In genomic region chr15:40282144-40282869, GRCh38 we compare ENCODE assay signal across 1 cellular context.
TF ChIP-seq lines count a peak whose summit lies in the region.

No MANE protein-coding gene starts in this region.

TF ChIP-seq in endothelial cell of umbilical vein, 7 proteins besides CTCF, POLR2A, EP300 and RAD21:
- TF ChIP-seq, protein P1, sequence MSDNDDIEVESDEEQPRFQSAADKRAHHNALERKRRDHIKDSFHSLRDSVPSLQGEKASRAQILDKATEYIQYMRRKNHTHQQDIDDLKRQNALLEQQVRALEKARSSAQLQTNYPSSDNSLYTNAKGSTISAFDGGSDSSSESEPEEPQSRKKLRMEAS (IDR thresholded peaks at IDR 0.05; ENCODE audit: insufficient read depth, insufficient read length) = no peak
- TF ChIP-seq EZH2 (IDR thresholded peaks at IDR 0.05; ENCODE audit: borderline replicate concordance, low read depth, low read length, severe bottlenecking) = peak; percentile 82
